ENCODE assay signal across 8 cellular contexts in genomic region chr12:53232641-53233538, GRCh38. TPM values are rescaled to one million over a fixed set of nuclear protein-coding genes. Genes with fewer than 3 reads are reported as not detected.
DNase-seq lines count a peak whose midpoint lies in the region; TF ChIP-seq lines count a peak whose summit lies in the region.

No MANE protein-coding gene starts in this region.

- H3K27me3 ChIP-seq in CD8-positive, alpha-beta memory T cell (ENCODE audit: insufficient read depth, low read length, poor library complexity, severe bottlenecking) = no peaks in the 10 kb centered on the region

- POLR2A ChIA-PET in CD8-positive, alpha-beta memory T cell (lab: Charles Lee) = interaction anchor here (0.6 to 1.9 kb wide), 2 partner anchors 12 to 15 kb away, joined by 3 to 5 read pairs; no protein-coding TSS in a partner anchor

- peak; percentile 18 to 72 (median 41) for DNase-seq in CD8-positive, alpha-beta memory T cell
- DNase-seq in HT1080 (ENCODE audit: low read depth) (peak; percentile 37), erythroblast (lab: John Stamatoyannopoulos, UW) (peak; percentile 43 to 45), cortex of kidney (lab: John Stamatoyannopoulos, UW) (no peak), NCI-H1436 (lab: John Stamatoyannopoulos, UW) (no peak), NCI-H1436 treated with DMSO at 0.1 percent for 48 hours (lab: John Stamatoyannopoulos, UW) (no peak)
- DNase-seq in activated CD4-positive, alpha-beta T cell treated with anti-CD3 and anti-CD28 coated beads for 4 hours = peak; percentile 46 to 49

- peak overlapping the region; percentile 81 to 95 (median 91) for H3K4me3 Mint-ChIP-seq in CD8-positive, alpha-beta memory T cell
- peak overlapping the region; percentile 79 to 90 (median 88) for H3K4me3 Mint-ChIP-seq in nephron

- peak; percentile 10 for TF ChIP-seq POLR2A in erythroblast (IDR thresholded peaks at IDR 0.05; ENCODE audit: low read length)

- H3K27me3 Mint-ChIP-seq in CD8-positive, alpha-beta memory T cell = peaks cover 0 to 1% of the 10 kb centered on the region in 2 donors
- H3K27me3 Mint-ChIP-seq in nephron (ENCODE audit: low read depth) = peaks cover 22% of the 10 kb centered on the region

- peak overlapping the region; percentile 12 for H3K27ac ChIP-seq in CD8-positive, alpha-beta memory T cell (ENCODE audit: low read depth, low read length)

- no peaks in the 10 kb centered on the region for H3K9me3 Mint-ChIP-seq in CD8-positive, alpha-beta memory T cell
- H3K9me3 Mint-ChIP-seq in nephron = no peaks in the 10 kb centered on the region

- peak overlapping the region; percentile 72 to 100 (median 96) for H3K27ac Mint-ChIP-seq in CD8-positive, alpha-beta memory T cell
- peak overlapping the region; percentile 58 to 82 (median 75) for H3K27ac Mint-ChIP-seq in nephron

- CTCF ChIA-PET in CD8-positive, alpha-beta memory T cell (lab: Charles Lee) = interaction anchor here (0.9 to 13.8 kb wide), 3 partner anchors 10 to 73 kb away, joined by 4 to 98 read pairs (median 7); a partner anchor contains a TSS

- peaks cover 63% of the 10 kb centered on the region for H3K4me1 ChIP-seq in CD8-positive, alpha-beta memory T cell (ENCODE audit: insufficient read depth, low read length)

- no peak for TF ChIP-seq CTCF in nephron (IDR thresholded peaks at IDR 0.05; ENCODE audit: unreplicated experiment in 3 of 3)

- H3K36me3 ChIP-seq in CD8-positive, alpha-beta memory T cell (ENCODE audit: insufficient read depth, low read length) = no peaks in the 10 kb centered on the region

- H3K9me3 ChIP-seq in CD8-positive, alpha-beta memory T cell (ENCODE audit: low read length) = no peaks in the 10 kb centered on the region

- peaks cover 62 to 87% (median 62%) of the 10 kb centered on the region in 3 donors for H3K4me1 Mint-ChIP-seq in CD8-positive, alpha-beta memory T cell
- H3K4me1 Mint-ChIP-seq in nephron = peaks cover 51% of the 10 kb centered on the region

- peak overlapping the region; percentile 76 for H3K4me3 ChIP-seq in CD8-positive, alpha-beta memory T cell (ENCODE audit: low read length)

- no peaks in the 10 kb centered on the region for H3K36me3 Mint-ChIP-seq in CD8-positive, alpha-beta memory T cell
- H3K36me3 Mint-ChIP-seq in nephron (ENCODE audit: low read depth) = no peaks in the 10 kb centered on the region

RNA-seq across cellular contexts. Expression of gene RARG, which starts 0.9 kb away (rescaled TPM):
- total RNA-seq in CD8-positive, alpha-beta memory T cell = 10 to 100 TPM; 67.0 to 68.4 TPM
- 15.4 TPM for polyA plus RNA-seq in CD8-positive, alpha-beta memory T cell
- total RNA-seq in HT1080 (2014; rRNA removed; shearing (Covaris generic)) = 10.8 and 17.4 TPM in 2 replicates
- 23.0 and 23.6 TPM in 2 replicates for polyA plus RNA-seq in HT1080 (2015; cell fraction: cytosol; rRNA removed)
- 24.7 and 25.6 TPM in 2 replicates for polyA plus RNA-seq in HT1080 (2015; cell fraction: nucleus; rRNA removed)

RNA-seq across cellular contexts. Expression of gene ITGB7, which starts 25.8 kb away (rescaled TPM):
- total RNA-seq in CD8-positive, alpha-beta memory T cell = 100 to 1,000 TPM; 339 TPM
- 292 TPM for polyA plus RNA-seq in CD8-positive, alpha-beta memory T cell
- not detected in 2 replicates for total RNA-seq in HT1080 (2014; rRNA removed; shearing (Covaris generic))
- not detected in 2 replicates for polyA plus RNA-seq in HT1080 (2015; cell fraction: cytosol; rRNA removed)
- polyA plus RNA-seq in HT1080 (2015; cell fraction: nucleus; rRNA removed) = 0.17 TPM in 1 of 2 replicates, not detected in the other

RNA-seq across cellular contexts. Expression of gene ESPL1, which starts 35.2 kb away (rescaled TPM):
- 10 to 100 TPM; 58.4 to 63.4 TPM for total RNA-seq in CD8-positive, alpha-beta memory T cell
- not detected for polyA plus RNA-seq in CD8-positive, alpha-beta memory T cell
- 16.8 and 20.0 TPM in 2 replicates for total RNA-seq in HT1080 (2014; rRNA removed; shearing (Covaris generic))
- polyA plus RNA-seq in HT1080 (2015; cell fraction: cytosol; rRNA removed) = 10.4 and 10.7 TPM in 2 replicates
- 52.4 and 55.6 TPM in 2 replicates for polyA plus RNA-seq in HT1080 (2015; cell fraction: nucleus; rRNA removed)

RNA-seq across cellular contexts. Expression of gene CSAD, which starts 52.2 kb away (rescaled TPM):
- total RNA-seq in CD8-positive, alpha-beta memory T cell = 10 to 100 TPM; 15.8 to 18.7 TPM
- polyA plus RNA-seq in CD8-positive, alpha-beta memory T cell = 0.70 TPM
- 3.1 and 3.7 TPM in 2 replicates for total RNA-seq in HT1080 (2014; rRNA removed; shearing (Covaris generic))
- 1.5 and 3.4 TPM in 2 replicates for polyA plus RNA-seq in HT1080 (2015; cell fraction: cytosol; rRNA removed)
- 37.9 and 47.5 TPM in 2 replicates for polyA plus RNA-seq in HT1080 (2015; cell fraction: nucleus; rRNA removed)

RNA-seq across cellular contexts. Expression of gene ZNF740, which starts 52.4 kb away (rescaled TPM):
- total RNA-seq in CD8-positive, alpha-beta memory T cell = 10 to 100 TPM; 50.4 to 52.0 TPM
- 3.3 TPM for polyA plus RNA-seq in CD8-positive, alpha-beta memory T cell
- total RNA-seq in HT1080 (2014; rRNA removed; shearing (Covaris generic)) = 15.9 and 19.0 TPM in 2 replicates
- polyA plus RNA-seq in HT1080 (2015; cell fraction: cytosol; rRNA removed) = 9.9 and 14.4 TPM in 2 replicates
- 35.2 and 55.3 TPM in 2 replicates for polyA plus RNA-seq in HT1080 (2015; cell fraction: nucleus; rRNA removed)

Comparison
In these comparisons a context has a peak if more than half of its experiments do, and no peak if none do; other contexts are left out.
1. DNase-seq: peak in CD8-positive, alpha-beta memory T cell (5 of 5), HT1080 (single experiment), activated CD4-positive, alpha-beta T cell treated with anti-CD3 and anti-CD28 coated beads for 4 hours (2 of 2) and erythroblast (2 of 2); none in cortex of kidney (single experiment), NCI-H1436 (single experiment) and NCI-H1436 treated with DMSO at 0.1 percent for 48 hours (single experiment).
2. RNA of gene ITGB7, which starts 25.8 kb away (total RNA-seq): 339 TPM in CD8-positive, alpha-beta memory T cell; not detected in HT1080; every median in the first group is over 100 times any median in the second.